In genomic region chr3:8809341-8809740, GRCh38 we compare ENCODE assay signal across 37 cellular contexts.
"Had no signal": no experiment of that assay in that cellular context is flagged by ENCODE, and none has a peak within 500 bp of the region (broad histone marks: within the 10 kb centered on the region; RNA-seq: fewer than 3 reads in every experiment).

No MANE protein-coding gene starts in this region.

- FAIRE-seq: bronchial epithelial cell, TTC549 had no signal

- DNase-seq: activated B cell treated with CpG ODN at 0.5 μM for 24 hours; activated CD4-positive, alpha-beta memory T cell treated with anti-CD3 and anti-CD28 coated beads for 36 hours; activated CD4-positive, alpha-beta T cell treated with anti-CD3 and anti-CD28 coated beads for 4 hours; activated CD4-positive, alpha-beta T cell treated with anti-CD3 and anti-CD28 coated beads, Interleukin-2, amount 10 ng/mL, durations not matched to agents 24 days and 14 days; activated CD4-positive, alpha-beta T cell treated with anti-CD3 and anti-CD28 coated beads, Interleukin-2, amount 50 U/mL, for 1 hour; activated CD4-positive, alpha-beta T cell treated with anti-CD3 and anti-CD28 coated beads, Interleukin-2, amount 50 U/mL, for 4 hours; activated CD4-positive, CD25-positive, alpha-beta regulatory T cell treated with anti-CD3 and anti-CD28 coated beads, Interleukin-2, amount 50 U/mL, for 72 hours; activated CD8-positive, alpha-beta memory T cell treated with anti-CD3 and anti-CD28 coated beads, Interleukin-2, amount 50 U/mL, for 4 hours; activated CD8-positive, alpha-beta T cell treated with anti-CD3 and anti-CD28 coated beads for 36 hours; activated effector memory CD4-positive, alpha-beta T cell treated with Interleukin-2 at 50 U/mL for 16 hours; activated gamma-delta T cell; activated naive CD4-positive, alpha-beta T cell treated with anti-CD3 and anti-CD28 coated beads, Interleukin-2, amount 10 ng/mL, durations not matched to agents 7 days and 5 days; activated naive CD4-positive, alpha-beta T cell treated with Interleukin-2 at 50 U/mL for 16 hours; activated naive CD8-positive, alpha-beta T cell treated with anti-CD3 and anti-CD28 coated beads, Interleukin-2, amount 10 ng/mL, durations not matched to agents 7 days and 5 days; activated naive CD8-positive, alpha-beta T cell treated with anti-CD3 and anti-CD28 coated beads, Interleukin-2, amount 50 U/mL, for 24 hours; activated T-cell treated with anti-CD3 and anti-CD28 coated beads for 4 hours; activated T-cell treated with anti-CD3 and anti-CD28 coated beads, Interleukin-2, amount 50 U/mL, for 1 hour; activated T-cell treated with anti-CD3 and anti-CD28 coated beads, Interleukin-2, amount 50 U/mL, for 48 hours; amygdala; anterior cingulate cortex; caudate nucleus; SW 1271; T-helper 1 cell; T-helper 2 cell; T-helper 9 cell had no signal

- H3K36me3 Mint-ChIP-seq: activated CD4-positive, alpha-beta memory T cell treated with anti-CD3 and anti-CD28 coated beads for 36 hours; activated naive CD4-positive, alpha-beta T cell treated with anti-CD3 and anti-CD28 coated beads, Interleukin-2, amount 10 ng/mL, durations not matched to agents 7 days and 5 days; activated naive CD4-positive, alpha-beta T cell treated with anti-CD3 and anti-CD28 coated beads, Interleukin-2, amount 50 U/mL, for 24 hours; activated naive CD8-positive, alpha-beta T cell; brain had no signal

- H3K27ac ChIP-seq: ascending aorta, cardiac muscle cell, VCaP had no signal

- H3K4me1 ChIP-seq: ascending aorta had no signal

- H3K27me3 Mint-ChIP-seq: activated B cell treated with CpG ODN at 0.5 μM for 24 hours; activated CD4-positive, alpha-beta memory T cell treated with anti-CD3 and anti-CD28 coated beads for 36 hours; activated CD4-positive, alpha-beta T cell treated with anti-CD3 and anti-CD28 coated beads, Interleukin-2, amount 10 ng/mL, durations not matched to agents 24 days and 14 days; activated CD8-positive, alpha-beta T cell treated with anti-CD3 and anti-CD28 coated beads for 36 hours; activated naive CD4-positive, alpha-beta T cell treated with anti-CD3 and anti-CD28 coated beads, Interleukin-2, amount 10 ng/mL, durations not matched to agents 7 days and 5 days; activated naive CD4-positive, alpha-beta T cell treated with anti-CD3 and anti-CD28 coated beads, Interleukin-2, amount 50 U/mL, for 24 hours; activated naive CD8-positive, alpha-beta T cell; activated naive CD8-positive, alpha-beta T cell treated with anti-CD3 and anti-CD28 coated beads, Interleukin-2, amount 10 ng/mL, durations not matched to agents 7 days and 5 days; activated naive CD8-positive, alpha-beta T cell treated with anti-CD3 and anti-CD28 coated beads, Interleukin-2, amount 50 U/mL, for 24 hours; brain; central memory CD8-positive, alpha-beta T cell had no signal

- H3K4me1 Mint-ChIP-seq: activated B cell treated with CpG ODN at 0.5 μM for 24 hours; activated CD4-positive, alpha-beta T cell treated with anti-CD3 and anti-CD28 coated beads, Interleukin-2, amount 10 ng/mL, durations not matched to agents 24 days and 14 days; activated naive CD4-positive, alpha-beta T cell treated with anti-CD3 and anti-CD28 coated beads, Interleukin-2, amount 10 ng/mL, durations not matched to agents 7 days and 5 days; activated naive CD4-positive, alpha-beta T cell treated with anti-CD3 and anti-CD28 coated beads, Interleukin-2, amount 50 U/mL, for 24 hours; activated naive CD8-positive, alpha-beta T cell treated with anti-CD3 and anti-CD28 coated beads, Interleukin-2, amount 10 ng/mL, durations not matched to agents 7 days and 5 days; activated naive CD8-positive, alpha-beta T cell treated with anti-CD3 and anti-CD28 coated beads, Interleukin-2, amount 50 U/mL, for 24 hours; brain; central memory CD8-positive, alpha-beta T cell had no signal

- H3K27me3 ChIP-seq: ascending aorta, cardiac muscle cell had no signal

- H3K4me3 ChIP-seq: ascending aorta, cardiac muscle cell had no signal

- H3K9me3 Mint-ChIP-seq: activated B cell treated with CpG ODN at 0.5 μM for 24 hours; activated CD4-positive, alpha-beta memory T cell treated with anti-CD3 and anti-CD28 coated beads for 36 hours; activated CD4-positive, alpha-beta T cell treated with anti-CD3 and anti-CD28 coated beads, Interleukin-2, amount 10 ng/mL, durations not matched to agents 24 days and 14 days; activated CD8-positive, alpha-beta T cell treated with anti-CD3 and anti-CD28 coated beads for 36 hours; activated naive CD4-positive, alpha-beta T cell treated with anti-CD3 and anti-CD28 coated beads, Interleukin-2, amount 10 ng/mL, durations not matched to agents 7 days and 5 days; activated naive CD4-positive, alpha-beta T cell treated with anti-CD3 and anti-CD28 coated beads, Interleukin-2, amount 50 U/mL, for 24 hours; activated naive CD8-positive, alpha-beta T cell treated with anti-CD3 and anti-CD28 coated beads, Interleukin-2, amount 10 ng/mL, durations not matched to agents 7 days and 5 days; activated naive CD8-positive, alpha-beta T cell treated with anti-CD3 and anti-CD28 coated beads, Interleukin-2, amount 50 U/mL, for 24 hours; activated T-helper 2 cell treated with anti-CD3 and anti-CD28 coated beads, Interferon-gamma antibody, Interleukin-2, Interleukin-4, amounts not matched to agents 10 μg/mL and 5 μg/mL and 100 μg/mL, durations not matched to agents 14 hours and 24 hours and 36 hours; central memory CD8-positive, alpha-beta T cell; T-helper 1 cell treated with Interleukin-12 subunit alpha and Interleukin-12 subunit beta and Interleukin-4 antibody, amounts not matched to agents 30 μg/mL and 1 μg/mL, for 36 hours; T-helper 2 cell treated with Interferon-gamma antibody and Interleukin-4, amounts not matched to agents 5 μg/mL and 100 μg/mL, for 36 hours had no signal

- H3K4me3 Mint-ChIP-seq: activated B cell treated with CpG ODN at 0.5 μM for 24 hours; activated CD4-positive, alpha-beta memory T cell treated with anti-CD3 and anti-CD28 coated beads for 36 hours; activated CD4-positive, alpha-beta T cell treated with anti-CD3 and anti-CD28 coated beads, Interleukin-2, amount 10 ng/mL, durations not matched to agents 24 days and 14 days; activated CD8-positive, alpha-beta T cell treated with anti-CD3 and anti-CD28 coated beads for 36 hours; activated naive CD4-positive, alpha-beta T cell treated with anti-CD3 and anti-CD28 coated beads, Interleukin-2, amount 10 ng/mL, durations not matched to agents 7 days and 5 days; activated naive CD4-positive, alpha-beta T cell treated with anti-CD3 and anti-CD28 coated beads, Interleukin-2, amount 50 U/mL, for 24 hours; activated naive CD8-positive, alpha-beta T cell; activated naive CD8-positive, alpha-beta T cell treated with anti-CD3 and anti-CD28 coated beads, Interleukin-2, amount 10 ng/mL, durations not matched to agents 7 days and 5 days; activated naive CD8-positive, alpha-beta T cell treated with anti-CD3 and anti-CD28 coated beads, Interleukin-2, amount 50 U/mL, for 24 hours; brain; central memory CD8-positive, alpha-beta T cell; T-helper 1 cell treated with Interleukin-12 subunit alpha and Interleukin-12 subunit beta and Interleukin-4 antibody, amounts not matched to agents 30 μg/mL and 1 μg/mL, for 36 hours; T-helper 2 cell treated with Interferon-gamma antibody and Interleukin-4, amounts not matched to agents 5 μg/mL and 100 μg/mL, for 36 hours had no signal

- H3K36me3 ChIP-seq: ascending aorta, cardiac muscle cell had no signal

- ATAC-seq: activated CD8-positive, alpha-beta T cell treated with anti-CD3 and anti-CD28 coated beads for 36 hours; activated naive CD8-positive, alpha-beta T cell treated with anti-CD3 and anti-CD28 coated beads, Interleukin-2, amount 50 U/mL, for 24 hours had no signal

- H3K9me3 ChIP-seq: ascending aorta had no signal
